Comparison of ENCODE assay signal across 7 cellular contexts in genomic region chr4:110622841-110623709, GRCh38. TPM values are rescaled to one million over a fixed set of nuclear protein-coding genes. Genes with fewer than 3 reads are reported as not detected.
A peak's percentile ranks its signal among the peaks of the same experiment; 100 is the strongest.
DNase-seq lines count a peak whose midpoint lies in the region; ATAC-seq and TF ChIP-seq lines count a peak whose summit lies in the region.

PITX2 (minus strand) TSS chr4:110623077; CDS start chr4:110622460, 617 bp downstream.

- H3K9me3 ChIP-seq in right cardiac atrium (ENCODE audit: control insufficient read depth, low read length): no peaks in the 10 kb centered on the region
- no peaks in the 10 kb centered on the region for H3K9me3 ChIP-seq in sigmoid colon

- POLR2A ChIA-PET in activated naive CD8-positive, alpha-beta T cell treated with anti-CD3 and anti-CD28 coated beads, Interleukin-2, amount 10 ng/mL, durations not matched to agents 7 days and 5 days (lab: Charles Lee): no interaction called here

- H3K4me1 Mint-ChIP-seq in activated naive CD8-positive, alpha-beta T cell treated with anti-CD3 and anti-CD28 coated beads, Interleukin-2, amount 10 ng/mL, durations not matched to agents 7 days and 5 days: peaks cover 9% of the 10 kb centered on the region

- intact Hi-C loops in right cardiac atrium (cut with DNase I): no loop called here
- intact Hi-C loops in sigmoid colon (cut with DNase I): no loop called here

- peak within 1 kb of the TSS; percentile 68 for H3K4me3 Mint-ChIP-seq in activated naive CD8-positive, alpha-beta T cell treated with anti-CD3 and anti-CD28 coated beads, Interleukin-2, amount 10 ng/mL, durations not matched to agents 7 days and 5 days

- H3K27ac Mint-ChIP-seq in activated naive CD8-positive, alpha-beta T cell treated with anti-CD3 and anti-CD28 coated beads, Interleukin-2, amount 10 ng/mL, durations not matched to agents 7 days and 5 days: peak within 1 kb of the TSS; percentile 70

- H3K36me3 ChIP-seq in sigmoid colon: no peaks in the 10 kb centered on the region

- peaks cover 10% of the 10 kb centered on the region for H3K4me1 ChIP-seq in right cardiac atrium (ENCODE audit: control insufficient read depth, insufficient read depth, low read length)
- H3K4me1 ChIP-seq in sigmoid colon: peaks cover 0 to 46% (median 38%) of the 10 kb centered on the region in 4 donors

- peak; percentile 78 for ATAC-seq in GM18867 (IDR thresholded peaks at IDR 0.05; ENCODE audit: unreplicated experiment)
- peak; percentile 97 for ATAC-seq in HG02798 (IDR thresholded peaks at IDR 0.05; ENCODE audit: poor library complexity, unreplicated experiment)
- ATAC-seq in activated naive CD8-positive, alpha-beta T cell treated with anti-CD3 and anti-CD28 coated beads, Interleukin-2, amount 10 ng/mL, durations not matched to agents 7 days and 5 days (ENCODE audit: low read depth): peak; percentile 62
- peak; percentile 94 to 96 for ATAC-seq in right cardiac atrium
- ATAC-seq in HG02623 (IDR thresholded peaks at IDR 0.05; ENCODE audit: unreplicated experiment): no peak

- peaks cover 99% of the 10 kb centered on the region for H3K27me3 Mint-ChIP-seq in activated naive CD8-positive, alpha-beta T cell treated with anti-CD3 and anti-CD28 coated beads, Interleukin-2, amount 10 ng/mL, durations not matched to agents 7 days and 5 days

- H3K4me3 ChIP-seq in right cardiac atrium (ENCODE audit: low read length) (peak within 1 kb of the TSS; percentile 51), sigmoid colon (peak within 1 kb of the TSS; percentile 10 to 38 (median 28))

- TF ChIP-seq POLR2A in sigmoid colon (IDR thresholded peaks at IDR 0.05): no peak

- TF ChIP-seq EP300 in sigmoid colon (IDR thresholded peaks at IDR 0.05): no peak

- DNase-seq in NCI-H510A treated with DMSO at 0.1 percent for 48 hours (lab: John Stamatoyannopoulos, UW) (peak; percentile 84), right cardiac atrium (peak; percentile 74 to 87 (median 79)), sigmoid colon (peak; percentile 70)
- DNase-seq in activated naive CD8-positive, alpha-beta T cell treated with anti-CD3 and anti-CD28 coated beads, Interleukin-2, amount 10 ng/mL, durations not matched to agents 7 days and 5 days: peak; percentile 57

- H3K27ac ChIP-seq in right cardiac atrium (ENCODE audit: low read length): no peak within 1 kb of the TSS
- peak within 1 kb of the TSS in 1 of 4 donors; percentile 91 for H3K27ac ChIP-seq in sigmoid colon

- H3K27me3 ChIP-seq in right cardiac atrium (ENCODE audit: control insufficient read depth, insufficient read depth): peaks cover 8% of the 10 kb centered on the region
- H3K27me3 ChIP-seq in sigmoid colon: peaks cover 64 to 100% (median 99%) of the 10 kb centered on the region in 3 donors

- no peak for TF ChIP-seq CTCF in sigmoid colon (IDR thresholded peaks at IDR 0.05)

- WGBS in right cardiac atrium: 3% methylated on average over 55 of the region's 55 CpGs
- 2 to 4% methylated on average over 55 of the region's 55 CpGs for WGBS in sigmoid colon, 2 donors

- peaks cover 7% of the 10 kb centered on the region for H3K36me3 Mint-ChIP-seq in activated naive CD8-positive, alpha-beta T cell treated with anti-CD3 and anti-CD28 coated beads, Interleukin-2, amount 10 ng/mL, durations not matched to agents 7 days and 5 days

- H3K9me3 Mint-ChIP-seq in activated naive CD8-positive, alpha-beta T cell treated with anti-CD3 and anti-CD28 coated beads, Interleukin-2, amount 10 ng/mL, durations not matched to agents 7 days and 5 days: peaks cover 5% of the 10 kb centered on the region

RNA-seq across cellular contexts. Expression of gene PITX2, which starts in this region (rescaled TPM):
- total RNA-seq in activated naive CD8-positive, alpha-beta T cell treated with anti-CD3 and anti-CD28 coated beads, Interleukin-2, amount 10 ng/mL, durations not matched to agents 7 days and 5 days: not detected
- total RNA-seq in right cardiac atrium: under 1 TPM in 1 of 4 donors, not detected in 3; 0.14 TPM
- polyA plus RNA-seq in right cardiac atrium: 0.57 TPM
- under 1 TPM in 1 of 4 donors, not detected in 3; 0.95 TPM for total RNA-seq in sigmoid colon
- 1 to 10 TPM in 2 of 3 donors, under 1 TPM in 1; 0.45 to 2.1 (median 1.2) TPM for polyA plus RNA-seq in sigmoid colon

Comparison
In these comparisons a context has a peak if more than half of its experiments do, and no peak if none do; other contexts are left out.
1. Peak in DNase-seq and ATAC-seq in activated naive CD8-positive, alpha-beta T cell treated with anti-CD3 and anti-CD28 coated beads, Interleukin-2, amount 10 ng/mL, durations not matched to agents 7 days and 5 days; RNA of the gene not detected or under 1 TPM.
2. Peak in DNase-seq, ATAC-seq and H3K4me3 ChIP-seq in right cardiac atrium; RNA of the gene not detected or under 1 TPM.